Comparison of ENCODE assay signal across 8 cellular contexts in the genomic region with DNA sequence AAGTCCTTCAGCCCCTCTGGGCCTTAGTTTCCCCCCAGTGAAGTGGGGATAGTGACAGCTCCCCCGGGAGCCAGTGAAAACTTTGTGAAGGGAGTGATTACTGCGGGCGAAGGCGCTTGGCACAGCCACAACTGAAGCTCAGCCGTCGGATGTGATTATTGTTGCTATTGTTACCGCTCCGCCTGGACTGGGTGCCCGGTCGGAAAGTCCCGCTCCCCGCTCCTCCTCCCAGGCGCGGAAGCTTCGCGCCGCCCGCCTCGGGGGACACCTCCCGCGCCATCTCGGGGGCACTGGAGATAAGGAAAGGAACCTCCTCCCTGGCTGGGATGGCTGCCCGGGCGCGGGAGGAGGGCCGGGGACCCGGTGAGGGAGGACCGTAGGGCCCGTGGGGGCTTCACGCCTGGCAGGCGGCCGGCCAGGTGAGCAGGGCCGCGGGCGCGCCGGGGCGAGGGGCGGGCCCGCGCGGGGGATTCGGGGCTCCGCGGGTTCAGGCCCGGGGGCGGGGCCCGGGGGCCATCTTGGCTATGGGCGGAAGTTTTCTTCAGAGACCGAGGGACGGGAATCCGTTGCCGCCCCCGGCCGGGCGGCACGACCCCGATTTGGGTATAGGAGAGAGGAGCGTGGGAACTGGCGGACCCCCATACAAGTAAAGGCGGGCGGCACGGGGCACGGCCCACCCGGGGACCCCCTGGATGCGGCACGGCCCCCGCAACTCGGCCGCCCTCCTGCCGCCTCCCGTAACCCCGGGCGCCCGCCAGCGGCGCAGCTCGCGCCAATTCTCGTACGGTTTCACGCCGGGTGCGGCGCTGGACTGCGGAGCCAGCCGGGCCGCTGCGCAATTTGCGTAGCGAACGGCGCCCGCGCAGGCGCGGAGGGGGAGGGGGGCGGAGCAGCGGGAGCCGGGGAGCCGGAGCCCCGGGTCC. TPM values are rescaled to one million over a fixed set of nuclear protein-coding genes. Genes with fewer than 3 reads are reported as not detected.
A peak's percentile ranks its signal among the peaks of the same experiment; 100 is the strongest.
DNase-seq lines count a peak whose midpoint lies in the region; TF ChIP-seq lines count a peak whose summit lies in the region.

A gene with protein sequence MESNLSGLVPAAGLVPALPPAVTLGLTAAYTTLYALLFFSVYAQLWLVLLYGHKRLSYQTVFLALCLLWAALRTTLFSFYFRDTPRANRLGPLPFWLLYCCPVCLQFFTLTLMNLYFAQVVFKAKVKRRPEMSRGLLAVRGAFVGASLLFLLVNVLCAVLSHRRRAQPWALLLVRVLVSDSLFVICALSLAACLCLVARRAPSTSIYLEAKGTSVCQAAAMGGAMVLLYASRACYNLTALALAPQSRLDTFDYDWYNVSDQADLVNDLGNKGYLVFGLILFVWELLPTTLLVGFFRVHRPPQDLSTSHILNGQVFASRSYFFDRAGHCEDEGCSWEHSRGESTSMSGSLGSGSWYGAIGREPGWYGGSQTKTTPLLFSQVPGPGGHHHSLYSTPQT (plus strand): TSS at position 887 of the 923 bp plus-strand sequence. CDS start 677 bp downstream, outside the sequence.

- peak within 1 kb of the TSS; percentile 86 for H3K4me2 ChIP-seq in OCI-LY3 (ENCODE audit: low read length)

- H2AFZ ChIP-seq in OCI-LY3 (ENCODE audit: low read depth, low read length), result peak within 1 kb of the TSS; percentile 55; the same call in 1 of the 2 replicates

- H3K27ac ChIP-seq in OCI-LY3 (ENCODE audit: low read length) (peak within 1 kb of the TSS; percentile 81), epithelial cell of prostate (peak within 1 kb of the TSS; percentile 92)

- peak within 1 kb of the TSS; percentile 89 for H3K9ac ChIP-seq in OCI-LY3 (ENCODE audit: low read length)

- DNase-seq in COLO668 (lab: John Stamatoyannopoulos, UW; ENCODE audit: unreplicated experiment) (peak; percentile 91), GM20000 (ENCODE audit: low spot score) (peak; percentile 98), HS-5 (ENCODE audit: low read depth) (peak; percentile 36), activated T-cell treated with anti-CD3 and anti-CD28 coated beads for 48 hours (ENCODE audit: low read depth) (peak; percentile 92), epithelial cell of prostate (ENCODE audit: low read depth, low spot score) (no peak), mucosa of gallbladder (ENCODE audit: low spot score) (peak; percentile 85)
- DNase-seq in stimulated activated CD8-positive, alpha-beta memory T cell treated with anti-CD3 and anti-CD28 coated beads, Interleukin-4, amount 100 ng/mL, for 48 hours, result peak; percentile 97

- H3K36me3 ChIP-seq in OCI-LY3 (replicated peaks; ENCODE audit: low read depth, low read length), result peaks cover 9% of the 10 kb centered on the region

- no peaks in the 10 kb centered on the region for H4K20me1 ChIP-seq in OCI-LY3 (ENCODE audit: insufficient read depth, low read length)

- H3K79me2 ChIP-seq in OCI-LY3 (ENCODE audit: low read length), result peaks cover 10% of the 10 kb centered on the region; the same call in 1 of the 2 replicates

- H3K4me1 ChIP-seq in OCI-LY3 (ENCODE audit: low read length), result peaks cover 12% of the 10 kb centered on the region

- H3K4me3 ChIP-seq in OCI-LY3 (ENCODE audit: low read length), result peak within 1 kb of the TSS; percentile 82

- TF ChIP-seq CTCF in GM20000 (IDR thresholded peaks at IDR 0.05; ENCODE audit: extremely low read depth, missing control alignments) (no peak), OCI-LY3 (IDR thresholded peaks at IDR 0.05; ENCODE audit: low read depth, low read length) (no peak)

- H3K27me3 ChIP-seq in OCI-LY3 (ENCODE audit: low read depth, low read length), result no peaks in the 10 kb centered on the region

- H3K9me3 ChIP-seq in OCI-LY3 (ENCODE audit: insufficient read depth, low read length), result no peaks in the 10 kb centered on the region

RNA-seq across cellular contexts. Expression of the gene that starts here (rescaled TPM):
- 105 TPM for total RNA-seq in mucosa of gallbladder
